Comparison of ENCODE assay signal across 8 cellular contexts in genomic region chr12:70733385-70733784, GRCh38.
DNase-seq lines count a peak whose midpoint lies in the region; ATAC-seq and TF ChIP-seq lines count a peak whose summit lies in the region.

No MANE protein-coding gene starts in this region.

- H3K9ac ChIP-seq in OCI-LY3 (ENCODE audit: low read length) = no peak overlapping the region

- CTCF ChIA-PET in activated naive CD4-positive, alpha-beta T cell treated with anti-CD3 and anti-CD28 coated beads for 36 hours (lab: Charles Lee) = interaction anchor here (0.7 to 1.6 kb wide), 7 partner anchors 12 to 999 kb away, joined by 3 to 6 read pairs (median 3); no protein-coding TSS in a partner anchor

- peak; percentile 16 for DNase-seq in activated naive CD4-positive, alpha-beta T cell treated with anti-CD3 and anti-CD28 coated beads for 36 hours
- no peak for DNase-seq in activated naive CD4-positive, alpha-beta T cell treated with anti-CD3 and anti-CD28 coated beads, Interleukin-2, amount 50 U/mL, for 16 hours
- DNase-seq in H4 (ENCODE audit: low spot score) = peak; percentile 75
- DNase-seq in dedifferentiated amniotic fluid mesenchymal stem cell (ENCODE audit: extremely low spot score) = peak; percentile 83
- DNase-seq in lower lobe of right lung = no peak
- no peak for DNase-seq in activated T-cell treated with anti-CD3 and anti-CD28 coated beads for 4 hours

- H3K9me3 ChIP-seq in OCI-LY3 (ENCODE audit: insufficient read depth, low read length) (no peaks in the 10 kb centered on the region), lower lobe of right lung (no peaks in the 10 kb centered on the region)

- TF ChIP-seq EP300 in Ishikawa (IDR thresholded peaks at IDR 0.05; ENCODE audit: borderline replicate concordance) = no peak

- peaks cover 4% of the 10 kb centered on the region for H3K27me3 Mint-ChIP-seq in activated naive CD4-positive, alpha-beta T cell treated with anti-CD3 and anti-CD28 coated beads for 36 hours (ENCODE audit: low read depth)

- no peaks in the 10 kb centered on the region for H3K9me3 Mint-ChIP-seq in activated naive CD4-positive, alpha-beta T cell treated with anti-CD3 and anti-CD28 coated beads for 36 hours

- H3K79me2 ChIP-seq in OCI-LY3 (ENCODE audit: low read length) = no peaks in the 10 kb centered on the region

- no peak overlapping the region for H2AFZ ChIP-seq in OCI-LY3 (ENCODE audit: low read depth, low read length)

- ATAC-seq in lower lobe of right lung = peak; percentile 70 to 83

- no peaks in the 10 kb centered on the region for H3K4me1 Mint-ChIP-seq in activated naive CD4-positive, alpha-beta T cell treated with anti-CD3 and anti-CD28 coated beads for 36 hours (ENCODE audit: low read depth)

- H3K4me1 ChIP-seq in OCI-LY3 (ENCODE audit: low read length) (no peaks in the 10 kb centered on the region), lower lobe of right lung (no peaks in the 10 kb centered on the region)

- H3K27me3 ChIP-seq in OCI-LY3 (ENCODE audit: low read depth, low read length) (peaks cover 8% of the 10 kb centered on the region; the same call in 1 of the 2 replicates), lower lobe of right lung (ENCODE audit: low read depth) (no peaks in the 10 kb centered on the region)

- H3K4me2 ChIP-seq in OCI-LY3 (ENCODE audit: low read length) = no peak overlapping the region

- intact Hi-C loops in activated naive CD4-positive, alpha-beta T cell treated with anti-CD3 and anti-CD28 coated beads for 36 hours (cut with micrococcal nuclease) = loop anchor here (1.0 kb wide), 3 partner anchors 116 to 1014 kb away; no protein-coding TSS in a partner anchor
- intact Hi-C loops in lower lobe of right lung (cut with DNase I) = no loop called here

- peak; percentile 90 for TF ChIP-seq RAD21 in Ishikawa (IDR thresholded peaks at IDR 0.05; ENCODE audit: low read depth)

- H3K27ac ChIP-seq in OCI-LY3 (ENCODE audit: low read length) (no peak overlapping the region), lower lobe of right lung (no peak overlapping the region)

- H3K36me3 Mint-ChIP-seq in activated naive CD4-positive, alpha-beta T cell treated with anti-CD3 and anti-CD28 coated beads for 36 hours (ENCODE audit: low read depth) = no peaks in the 10 kb centered on the region

- H3K4me3 ChIP-seq in OCI-LY3 (ENCODE audit: low read length) (no peak overlapping the region), lower lobe of right lung (no peak overlapping the region)

- no peak overlapping the region for H3K27ac Mint-ChIP-seq in activated naive CD4-positive, alpha-beta T cell treated with anti-CD3 and anti-CD28 coated beads for 36 hours

- H3K36me3 ChIP-seq in OCI-LY3 (replicated peaks; ENCODE audit: low read depth, low read length) = no peaks in the 10 kb centered on the region
- H3K36me3 ChIP-seq in lower lobe of right lung = no peaks in the 10 kb centered on the region

- TF ChIP-seq CTCF in OCI-LY3 (IDR thresholded peaks at IDR 0.05; ENCODE audit: low read depth, low read length) (peak; percentile 64), lower lobe of right lung (IDR thresholded peaks at IDR 0.05) (peak; percentile 72)

- no peaks in the 10 kb centered on the region for H4K20me1 ChIP-seq in OCI-LY3 (ENCODE audit: insufficient read depth, low read length)

- H3K4me3 Mint-ChIP-seq in activated naive CD4-positive, alpha-beta T cell treated with anti-CD3 and anti-CD28 coated beads for 36 hours = no peak overlapping the region

TF ChIP-seq in Ishikawa, 13 proteins besides CTCF, POLR2A, EP300 and RAD21:
- no peak for TF ChIP-seq CEBPB (IDR thresholded peaks at IDR 0.05)
- TF ChIP-seq FOXM1 (IDR thresholded peaks at IDR 0.05; ENCODE audit: borderline replicate concordance, low read depth) = no peak
- no peak for TF ChIP-seq TEAD4 (IDR thresholded peaks at IDR 0.05)
- TF ChIP-seq CREB1 (IDR thresholded peaks at IDR 0.05; ENCODE audit: low read depth) = no peak

Comparison
In these comparisons a context has a peak if more than half of its experiments do, and no peak if none do; other contexts are left out.
1. DNase-seq: peak in activated naive CD4-positive, alpha-beta T cell treated with anti-CD3 and anti-CD28 coated beads for 36 hours (single experiment), H4 (single experiment) and dedifferentiated amniotic fluid mesenchymal stem cell (single experiment); none in activated naive CD4-positive, alpha-beta T cell treated with anti-CD3 and anti-CD28 coated beads, Interleukin-2, amount 50 U/mL, for 16 hours (single experiment), lower lobe of right lung (single experiment) and activated T-cell treated with anti-CD3 and anti-CD28 coated beads for 4 hours (single experiment).